ENCODE assay signal across 17 cellular contexts in the genomic region with DNA sequence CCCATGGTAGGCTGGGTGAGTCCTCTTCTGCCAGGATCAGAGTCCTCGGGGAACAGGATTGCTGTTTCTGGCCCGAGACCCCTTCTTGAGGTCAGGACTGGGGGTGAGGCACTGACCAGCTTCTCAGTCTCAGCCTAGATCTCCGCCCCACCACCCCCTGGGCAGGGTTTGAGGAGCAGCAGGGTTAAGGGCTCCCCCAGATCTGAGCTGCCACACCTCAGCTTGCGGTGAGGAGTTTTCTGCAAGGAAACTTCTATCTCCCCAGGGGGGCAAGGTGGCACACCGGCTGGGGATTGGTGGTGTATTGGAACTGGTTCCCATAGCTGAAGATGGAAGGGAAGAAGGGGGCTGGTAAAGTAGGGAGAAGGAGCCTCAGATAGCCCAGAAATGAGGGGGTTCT. TPM values are rescaled to one million over a fixed set of nuclear protein-coding genes. Genes with fewer than 3 reads are reported as not detected.
DNase-seq lines count a peak whose midpoint lies in the region; ATAC-seq and TF ChIP-seq lines count a peak whose summit lies in the region.
"Had no signal": no experiment of that assay in that cellular context is flagged by ENCODE, and none has a peak within 500 bp of the region (broad histone marks: within the 10 kb centered on the region; RNA-seq: fewer than 3 reads in every experiment).

No MANE protein-coding gene starts in this region.

- H3K23ac ChIP-seq in neuronal stem cell (ENCODE audit: low read depth, low read length, poor library complexity), result no peak overlapping the region

- no peak overlapping the region for H2BK12ac ChIP-seq in neuronal stem cell (ENCODE audit: low read length)

- BruUV-seq in Calu3 (replicated peaks; lab: Mats Ljungman, UMichigan) (no TSS peak), A673 (replicated peaks; lab: Mats Ljungman, UMichigan) (no TSS peak)

- TF ChIP-seq CTCF in natural killer cell (IDR thresholded peaks at IDR 0.05) (no peak), upper lobe of right lung (IDR thresholded peaks at IDR 0.05) (no peak), Calu3 (IDR thresholded peaks at IDR 0.05; ENCODE audit: unreplicated experiment) (no peak), A673 (conservative IDR thresholded peaks at IDR 0.05; ENCODE audit: low read depth, low read length) (no peak)

- no peak overlapping the region for H2AFZ ChIP-seq in neuronal stem cell (ENCODE audit: low read length)
- H2AFZ ChIP-seq: GM23338 had no signal

- no peaks in the 10 kb centered on the region for H3K9me3 ChIP-seq in neuronal stem cell (replicated peaks in 1 of 2; ENCODE audit: control insufficient read depth in 2 of 2, insufficient read depth in 1 of 2, low read depth in 1 of 2, low read length in 2 of 2)
- H3K9me3 ChIP-seq in upper lobe of right lung, result no peaks in the 10 kb centered on the region
- H3K9me3 ChIP-seq in A673 (ENCODE audit: low read depth, low read length, poor library complexity, severe bottlenecking), result no peaks in the 10 kb centered on the region
- H3K9me3 ChIP-seq: A549; BLaER1 treated with 17β-estradiol and CSF1 and Interleukin-3, amounts not matched to agents 10 nM and 100 nM; HAP-1 had no signal

- H3K4me1 ChIP-seq in neuronal stem cell (ENCODE audit: control insufficient read depth in 2 of 2, insufficient read depth in 1 of 2, low read depth in 1 of 2, low read length in 2 of 2) (no peaks in the 10 kb centered on the region), upper lobe of right lung (no peaks in the 10 kb centered on the region), A673 (ENCODE audit: insufficient read depth, low read length, poor library complexity, severe bottlenecking) (no peaks in the 10 kb centered on the region)
- H3K4me1 ChIP-seq: A549, HAP-1 had no signal

- no peak overlapping the region for H3K4ac ChIP-seq in neuronal stem cell (ENCODE audit: low read length)

- no peak overlapping the region for H4K8ac ChIP-seq in neuronal stem cell (ENCODE audit: low read depth, low read length)

- peak overlapping the region; percentile 27 for H3K18ac ChIP-seq in neuronal stem cell (ENCODE audit: low read length)

- H3K36me3 ChIP-seq in neuronal stem cell (replicated peaks in 1 of 2; ENCODE audit: control insufficient read depth in 2 of 2, insufficient read depth in 2 of 2, low read length in 2 of 2), result no peaks in the 10 kb centered on the region
- no peaks in the 10 kb centered on the region for H3K36me3 ChIP-seq in upper lobe of right lung
- H3K36me3 ChIP-seq in A673 (ENCODE audit: insufficient read depth, low read length, poor library complexity, severe bottlenecking), result no peaks in the 10 kb centered on the region
- H3K36me3 ChIP-seq: BLaER1 treated with 17β-estradiol and CSF1 and Interleukin-3, amounts not matched to agents 10 nM and 100 nM; HAP-1 had no signal

- intact Hi-C loops in natural killer cell (cut with micrococcal nuclease), result no loop called here
- intact Hi-C loops in upper lobe of right lung (cut with DNase I), result no loop called here
- intact Hi-C loops in Calu3 (cut with micrococcal nuclease; ENCODE audit: unreplicated experiment), result no loop called here
- intact Hi-C loops in A673 (cut with micrococcal nuclease; ENCODE audit: unreplicated experiment), result no loop called here

- no peak overlapping the region for H3K4me3 Mint-ChIP-seq in natural killer cell treated with Interleukin-12 subunit alpha and Interleukin-12 subunit beta and Interleukin-15 and Interleukin-18, amount 100 ng/mL, for 72 hours
- no peak overlapping the region for H3K4me3 Mint-ChIP-seq in natural killer cell
- H3K4me3 Mint-ChIP-seq in Calu3 (ENCODE audit: low read depth, unreplicated experiment), result no peak overlapping the region
- H3K4me3 Mint-ChIP-seq: CD4-positive, CD25-positive, alpha-beta regulatory T cell; GM23338 had no signal

- CTCF ChIA-PET in Calu3 (lab: Charles Lee) (interaction anchor here (0.6 kb wide), 2 partner anchors 8 to 157 kb away, joined by 3 to 9 read pairs; no protein-coding TSS in a partner anchor), A673 (lab: Charles Lee) (no interaction called here)

- H2BK5ac ChIP-seq in neuronal stem cell (ENCODE audit: low read length), result peak overlapping the region; percentile 67

- POLR2A ChIA-PET in A673 (lab: Charles Lee; ENCODE audit: low non-redundant PET), result no interaction called here

- no peak overlapping the region for H3K4me2 ChIP-seq in neuronal stem cell (ENCODE audit: insufficient read depth, low read length, poor library complexity, severe bottlenecking)
- H3K4me2 ChIP-seq: A549, GM23338 had no signal

- H3K27ac ChIP-seq in neuronal stem cell (replicated peaks; ENCODE audit: low read length), result no peak overlapping the region
- no peak overlapping the region for H3K27ac ChIP-seq in upper lobe of right lung
- H3K27ac ChIP-seq in A673 (ENCODE audit: low read depth, low read length, poor library complexity, severe bottlenecking), result no peak overlapping the region
- H3K27ac ChIP-seq: A549; BLaER1 treated with 17β-estradiol and CSF1 and Interleukin-3, amounts not matched to agents 10 nM and 100 nM had no signal

- H2BK15ac ChIP-seq in neuronal stem cell (ENCODE audit: low read length), result peak overlapping the region; percentile 16

- no peak overlapping the region for H4K91ac ChIP-seq in neuronal stem cell (ENCODE audit: low read depth, low read length, poor library complexity)

- peaks cover 21 to 37% of the 10 kb centered on the region in 2 donors for H3K27me3 Mint-ChIP-seq in natural killer cell treated with Interleukin-12 subunit alpha and Interleukin-12 subunit beta and Interleukin-15 and Interleukin-18, amount 100 ng/mL, for 72 hours
- H3K27me3 Mint-ChIP-seq in natural killer cell (ENCODE audit: low read depth in 2 of 2) (peaks cover 7 to 20% of the 10 kb centered on the region in 2 donors), Calu3 (ENCODE audit: unreplicated experiment) (peaks cover 65% of the 10 kb centered on the region)

- H3K4me3 ChIP-seq in neuronal stem cell (ENCODE audit: low read length in 2 of 2), result no peak overlapping the region
- no peak overlapping the region for H3K4me3 ChIP-seq in upper lobe of right lung
- H3K4me3 ChIP-seq in A673 (ENCODE audit: low read depth, low read length, poor library complexity, severe bottlenecking), result no peak overlapping the region
- H3K4me3 ChIP-seq: A549; BLaER1 treated with 17β-estradiol and CSF1 and Interleukin-3, amounts not matched to agents 10 nM and 100 nM; GM12878; GM23338; HAP-1 had no signal

- H3K27me3 ChIP-seq in neuronal stem cell (ENCODE audit: control insufficient read depth in 3 of 3, insufficient read depth in 3 of 3, low read depth in 1 of 3, low read length in 3 of 3), result peaks cover 0 to 29% (median 0%) of the 10 kb centered on the region in 3 experiments
- peaks cover 25% of the 10 kb centered on the region for H3K27me3 ChIP-seq in upper lobe of right lung
- peaks cover 27% of the 10 kb centered on the region for H3K27me3 ChIP-seq in A673 (replicated peaks; ENCODE audit: insufficient read depth, low read depth, low read length, poor library complexity)

- no peak overlapping the region for H3K9ac ChIP-seq in neuronal stem cell (ENCODE audit: low read depth, low read length, poor library complexity)
- H3K9ac ChIP-seq: BLaER1 treated with 17β-estradiol and CSF1 and Interleukin-3, amounts not matched to agents 10 nM and 100 nM had no signal

- DNase-seq in natural killer cell treated with Interleukin-12 subunit alpha and Interleukin-12 subunit beta and Interleukin-15 and Interleukin-18, amount 100 ng/mL, for 72 hours (ENCODE audit: low spot score), result peak; percentile 20
- DNase-seq in natural killer cell (no peak), ecto neural progenitor cell (ENCODE audit: low spot score) (peak; percentile 14), neuronal stem cell (ENCODE audit: low spot score) (no peak), upper lobe of right lung (peak; percentile 51), NCI-H2196 treated with DMSO at 0.1 percent for 48 hours (lab: John Stamatoyannopoulos, UW; ENCODE audit: unreplicated experiment) (no peak), Calu3 (no peak), A673 (ENCODE audit: low spot score) (no peak)
- DNase-seq: CD4-positive, CD25-positive, alpha-beta regulatory T cell; DMS79 had no signal

- H2AK5ac ChIP-seq in neuronal stem cell (ENCODE audit: low read depth, low read length), result no peak overlapping the region

- no peaks in the 10 kb centered on the region for H3K36me3 Mint-ChIP-seq in natural killer cell treated with Interleukin-12 subunit alpha and Interleukin-12 subunit beta and Interleukin-15 and Interleukin-18, amount 100 ng/mL, for 72 hours
- H3K36me3 Mint-ChIP-seq in natural killer cell (no peaks in the 10 kb centered on the region), Calu3 (ENCODE audit: insufficient read depth, unreplicated experiment) (no peaks in the 10 kb centered on the region)
- H3K36me3 Mint-ChIP-seq: CD4-positive, CD25-positive, alpha-beta regulatory T cell had no signal

- H3K79me1 ChIP-seq in neuronal stem cell (ENCODE audit: low read depth, low read length), result peaks cover 2% of the 10 kb centered on the region

- H3K27ac Mint-ChIP-seq in natural killer cell treated with Interleukin-12 subunit alpha and Interleukin-12 subunit beta and Interleukin-15 and Interleukin-18, amount 100 ng/mL, for 72 hours, result no peak overlapping the region
- H3K27ac Mint-ChIP-seq in natural killer cell (no peak overlapping the region), Calu3 (ENCODE audit: unreplicated experiment) (no peak overlapping the region)
- H3K27ac Mint-ChIP-seq: CD4-positive, CD25-positive, alpha-beta regulatory T cell; GM23338 had no signal

- WGBS in neuronal stem cell (ENCODE audit: extremely low coverage in 2 of 2, insufficient read length in 2 of 2, insufficient replicate concordance in 1 of 2), 2 donors, result no CpG with 5 or more reads among the region's 5 CpGs

- no peak for ATAC-seq in natural killer cell treated with Interleukin-12 subunit alpha and Interleukin-12 subunit beta and Interleukin-15 and Interleukin-18, amount 100 ng/mL, for 72 hours
- ATAC-seq in natural killer cell (no peak), upper lobe of right lung (no peak)
- ATAC-seq: GM12878, HepG2 had no signal

- no peak overlapping the region for H2BK120ac ChIP-seq in neuronal stem cell (ENCODE audit: low read depth, low read length)

- no peaks in the 10 kb centered on the region for H3K4me1 Mint-ChIP-seq in natural killer cell treated with Interleukin-12 subunit alpha and Interleukin-12 subunit beta and Interleukin-15 and Interleukin-18, amount 100 ng/mL, for 72 hours (ENCODE audit: low read depth in 2 of 2)
- no peaks in the 10 kb centered on the region for H3K4me1 Mint-ChIP-seq in natural killer cell
- no peaks in the 10 kb centered on the region for H3K4me1 Mint-ChIP-seq in Calu3 (ENCODE audit: low read depth, unreplicated experiment)
- H3K4me1 Mint-ChIP-seq: CD4-positive, CD25-positive, alpha-beta regulatory T cell had no signal

- no peaks in the 10 kb centered on the region for H3K9me3 Mint-ChIP-seq in natural killer cell treated with Interleukin-12 subunit alpha and Interleukin-12 subunit beta and Interleukin-15 and Interleukin-18, amount 100 ng/mL, for 72 hours
- H3K9me3 Mint-ChIP-seq in natural killer cell (no peaks in the 10 kb centered on the region), Calu3 (ENCODE audit: low read depth, unreplicated experiment) (no peaks in the 10 kb centered on the region)
- H3K9me3 Mint-ChIP-seq: GM23338 had no signal

- H3K14ac ChIP-seq in neuronal stem cell (ENCODE audit: low read length), result no peak overlapping the region

RNA-seq across cellular contexts. Expression of gene CHST8, which starts 19.5 kb away (rescaled TPM):
- not detected for total RNA-seq in natural killer cell treated with Interleukin-12 subunit alpha and Interleukin-12 subunit beta and Interleukin-15 and Interleukin-18, amount 100 ng/mL, for 72 hours
- total RNA-seq in natural killer cell (not detected), upper lobe of right lung (0.64 TPM), Calu3 (2022) (not detected in 2 replicates), A673 (2021) (1.5 and 2.3 TPM in 2 replicates)
- 0.57 TPM for polyA plus RNA-seq in neuronal stem cell (2013, experiment 1 of 2)
- polyA plus RNA-seq in neuronal stem cell (2013, experiment 2 of 2), result 0.69 TPM
- total RNA-seq: G401, GM12878, HepG2 had no signal
- polyA plus RNA-seq: A549; CD4-positive, CD25-positive, alpha-beta regulatory T cell; HepG2 had no signal

Comparison
In these comparisons a context has a peak if more than half of its experiments do, and no peak if none do; other contexts are left out.
1. DNase-seq: peak in natural killer cell treated with Interleukin-12 subunit alpha and Interleukin-12 subunit beta and Interleukin-15 and Interleukin-18, amount 100 ng/mL, for 72 hours (single experiment), ecto neural progenitor cell (single experiment) and upper lobe of right lung (single experiment); none in natural killer cell (single experiment), neuronal stem cell (single experiment), NCI-H2196 treated with DMSO at 0.1 percent for 48 hours (single experiment), Calu3 (single experiment) and A673 (single experiment).